Comparison of ENCODE assay signal across 8 cellular contexts in the genomic region with DNA sequence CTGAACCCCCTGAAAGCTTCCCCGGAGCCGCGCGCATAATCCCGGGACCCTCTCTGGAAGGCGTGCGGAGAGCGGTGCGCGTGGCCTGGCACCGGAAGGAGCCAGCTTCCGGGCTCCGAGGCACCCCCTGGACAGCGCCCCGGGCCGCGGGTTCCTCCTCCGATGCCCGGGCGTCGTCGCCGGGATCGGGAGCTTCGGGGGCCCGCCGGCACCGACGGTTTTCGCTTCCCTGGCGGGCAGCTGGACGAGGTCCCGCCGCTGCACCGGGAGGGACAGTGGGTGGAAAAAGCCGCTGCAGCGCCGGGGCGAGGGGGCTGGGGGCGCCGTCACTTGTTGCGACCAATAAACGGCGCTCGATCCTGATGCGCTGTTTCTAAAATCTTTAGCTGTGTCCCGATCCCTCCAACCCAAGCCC. TPM values are rescaled to one million over a fixed set of nuclear protein-coding genes. Genes with fewer than 3 reads are reported as not detected.
DNase-seq lines count a peak whose midpoint lies in the region; ATAC-seq and TF ChIP-seq lines count a peak whose summit lies in the region.

No MANE protein-coding gene starts in this region.

- CTCF ChIA-PET in activated naive CD4-positive, alpha-beta T cell treated with anti-CD3 and anti-CD28 coated beads for 36 hours (lab: Charles Lee): interaction anchor here (2.3 kb wide), 1 partner anchor 277 kb away, joined by 6 read pairs; no protein-coding TSS in a partner anchor

- DNase-seq in activated naive CD4-positive, alpha-beta T cell treated with anti-CD3 and anti-CD28 coated beads for 36 hours: no peak
- no peak for DNase-seq in activated naive CD4-positive, alpha-beta T cell (lab: John Stamatoyannopoulos, UW)
- DNase-seq in SJSA1 (ENCODE audit: low read depth in 1 of 2, low spot score in 2 of 2) (peak in 1 of 2 experiments; percentile 19), epithelial cell of esophagus (ENCODE audit: low read depth) (peak; percentile 15), NCI-H1694 treated with DMSO at 0.1 percent for 48 hours (lab: John Stamatoyannopoulos, UW) (no peak)
- DNase-seq in natural killer cell treated with Interleukin-12 subunit alpha and Interleukin-12 subunit beta and Interleukin-15 and Interleukin-18, amount 100 ng/mL, for 72 hours (ENCODE audit: low spot score): no peak

- H3K4me3 ChIP-seq in SJSA1 (peak overlapping the region; percentile 38), epithelial cell of esophagus (ENCODE audit: low read length) (peak overlapping the region; percentile 38)

- H3K4me1 Mint-ChIP-seq in activated naive CD4-positive, alpha-beta T cell treated with anti-CD3 and anti-CD28 coated beads for 36 hours (ENCODE audit: low read depth): peaks cover 24% of the 10 kb centered on the region
- peaks cover 23 to 26% of the 10 kb centered on the region in 2 donors for H3K4me1 Mint-ChIP-seq in natural killer cell treated with Interleukin-12 subunit alpha and Interleukin-12 subunit beta and Interleukin-15 and Interleukin-18, amount 100 ng/mL, for 72 hours (ENCODE audit: low read depth in 2 of 2)

- H3K27ac Mint-ChIP-seq in activated naive CD4-positive, alpha-beta T cell treated with anti-CD3 and anti-CD28 coated beads for 36 hours: no peak overlapping the region
- no peak overlapping the region for H3K27ac Mint-ChIP-seq in natural killer cell treated with Interleukin-12 subunit alpha and Interleukin-12 subunit beta and Interleukin-15 and Interleukin-18, amount 100 ng/mL, for 72 hours

- peak overlapping the region; percentile 67 for H3K4me3 Mint-ChIP-seq in activated naive CD4-positive, alpha-beta T cell treated with anti-CD3 and anti-CD28 coated beads for 36 hours
- peak overlapping the region; percentile 73 for H3K4me3 Mint-ChIP-seq in natural killer cell treated with Interleukin-12 subunit alpha and Interleukin-12 subunit beta and Interleukin-15 and Interleukin-18, amount 100 ng/mL, for 72 hours

- intact Hi-C loops in activated naive CD4-positive, alpha-beta T cell treated with anti-CD3 and anti-CD28 coated beads for 36 hours (cut with micrococcal nuclease): loop anchor here (5.0 kb wide), 1 partner anchor 296 kb away; a partner anchor contains a TSS

- no peaks in the 10 kb centered on the region for H3K9me3 Mint-ChIP-seq in activated naive CD4-positive, alpha-beta T cell treated with anti-CD3 and anti-CD28 coated beads for 36 hours
- no peaks in the 10 kb centered on the region for H3K9me3 Mint-ChIP-seq in natural killer cell treated with Interleukin-12 subunit alpha and Interleukin-12 subunit beta and Interleukin-15 and Interleukin-18, amount 100 ng/mL, for 72 hours

- peak; percentile 40 to 47 for ATAC-seq in natural killer cell treated with Interleukin-12 subunit alpha and Interleukin-12 subunit beta and Interleukin-15 and Interleukin-18, amount 100 ng/mL, for 72 hours
- ATAC-seq in HG02970 (IDR thresholded peaks at IDR 0.05; ENCODE audit: low FRiP score, unreplicated experiment): no peak
- no peak for ATAC-seq in HG03045 (IDR thresholded peaks at IDR 0.05; ENCODE audit: unreplicated experiment)

- H3K27ac ChIP-seq in SJSA1: no peak overlapping the region

- H3K27me3 Mint-ChIP-seq in activated naive CD4-positive, alpha-beta T cell treated with anti-CD3 and anti-CD28 coated beads for 36 hours (ENCODE audit: low read depth): peaks cover 52% of the 10 kb centered on the region
- H3K27me3 Mint-ChIP-seq in natural killer cell treated with Interleukin-12 subunit alpha and Interleukin-12 subunit beta and Interleukin-15 and Interleukin-18, amount 100 ng/mL, for 72 hours: peaks cover 36 to 55% of the 10 kb centered on the region in 2 donors

- peaks cover 47% of the 10 kb centered on the region for H3K27me3 ChIP-seq in SJSA1 (replicated peaks)

- no peak for TF ChIP-seq CTCF in epithelial cell of esophagus (IDR thresholded peaks at IDR 0.05; ENCODE audit: insufficient read depth, low read depth, low read length, missing control alignments)

- peaks cover 5% of the 10 kb centered on the region for H3K36me3 Mint-ChIP-seq in activated naive CD4-positive, alpha-beta T cell treated with anti-CD3 and anti-CD28 coated beads for 36 hours (ENCODE audit: low read depth)
- peaks cover 4% of the 10 kb centered on the region for H3K36me3 Mint-ChIP-seq in natural killer cell treated with Interleukin-12 subunit alpha and Interleukin-12 subunit beta and Interleukin-15 and Interleukin-18, amount 100 ng/mL, for 72 hours

- H3K36me3 ChIP-seq in SJSA1: no peaks in the 10 kb centered on the region

- no peaks in the 10 kb centered on the region; the same call in 1 of the 2 replicates for H3K9me3 ChIP-seq in SJSA1 (replicated peaks)

- H3K4me1 ChIP-seq in SJSA1 (replicated peaks): peaks cover 18% of the 10 kb centered on the region

RNA-seq across cellular contexts. Expression of a gene that starts 0.6 kb away (rescaled TPM):
- total RNA-seq in activated naive CD4-positive, alpha-beta T cell treated with anti-CD3 and anti-CD28 coated beads for 36 hours: not detected
- not detected in 2 replicates for total RNA-seq in SJSA1 (2014; rRNA removed; shearing (Covaris generic))
- total RNA-seq in natural killer cell treated with Interleukin-12 subunit alpha and Interleukin-12 subunit beta and Interleukin-15 and Interleukin-18, amount 100 ng/mL, for 72 hours: not detected

Comparison
In these comparisons a context has a peak if more than half of its experiments do, and no peak if none do; other contexts are left out.
1. ATAC-seq: peak in natural killer cell treated with Interleukin-12 subunit alpha and Interleukin-12 subunit beta and Interleukin-15 and Interleukin-18, amount 100 ng/mL, for 72 hours (2 of 2); none in HG02970 (single experiment) and HG03045 (single experiment).